13 cellular contexts compared by ENCODE assay signal in the genomic region with DNA sequence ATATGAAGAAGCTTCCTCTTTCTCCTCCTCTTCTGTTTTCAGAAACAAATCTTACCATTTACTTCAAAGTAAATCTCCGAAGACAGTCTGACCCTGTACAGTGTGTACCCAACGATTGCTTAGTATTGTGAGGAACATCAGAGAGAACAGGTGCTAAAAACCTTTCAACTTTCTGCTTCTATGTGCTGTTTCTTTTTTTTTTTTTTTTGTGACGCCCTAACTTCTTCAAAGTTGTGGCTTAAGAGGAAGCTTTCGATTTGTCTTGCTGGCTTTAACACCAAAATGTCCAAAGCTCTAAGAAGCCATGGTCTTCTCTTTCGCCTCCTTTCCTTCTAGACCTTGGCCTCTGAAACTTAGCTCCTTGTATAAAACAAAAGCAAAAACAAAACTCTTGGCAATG. TPM values are rescaled to one million over a fixed set of nuclear protein-coding genes. Genes with fewer than 3 reads are reported as not detected.
A peak's percentile ranks its signal among the peaks of the same experiment; 100 is the strongest.
DNase-seq lines count a peak whose midpoint lies in the region; ATAC-seq and TF ChIP-seq lines count a peak whose summit lies in the region.
"Had no signal": no experiment of that assay in that cellular context is flagged by ENCODE, and none has a peak within 500 bp of the region (broad histone marks: within the 10 kb centered on the region; RNA-seq: fewer than 3 reads in every experiment).

No MANE protein-coding gene starts in this region.

- H3K79me2 ChIP-seq in trophoblast cell (ENCODE audit: control insufficient read depth, insufficient read depth, low read length, poor library complexity), result no peaks in the 10 kb centered on the region

- no peak overlapping the region for H2AFZ ChIP-seq in trophoblast cell (ENCODE audit: insufficient read depth, low read length, poor library complexity)

- no peak overlapping the region for H3K4me2 ChIP-seq in trophoblast cell (ENCODE audit: low read length)

- H4K91ac ChIP-seq in trophoblast cell (ENCODE audit: low read depth, low read length), result no peak overlapping the region

- no peak for ATAC-seq in HG03521 (IDR thresholded peaks at IDR 0.05; ENCODE audit: unreplicated experiment)
- ATAC-seq: K562 had no signal

- no peak overlapping the region for H3K18ac ChIP-seq in trophoblast cell (ENCODE audit: low read length)

- H4K8ac ChIP-seq in trophoblast cell (ENCODE audit: low read depth, low read length), result no peak overlapping the region

- peaks cover 0 to 3% of the 10 kb centered on the region in 2 donors for H3K27me3 Mint-ChIP-seq in CD8-positive, alpha-beta memory T cell

- H2BK12ac ChIP-seq in trophoblast cell (ENCODE audit: low read length), result no peak overlapping the region

- no peak for TF ChIP-seq POLR2A in adrenal gland (IDR thresholded peaks at IDR 0.05)

- H3K4me3 Mint-ChIP-seq in CD8-positive, alpha-beta memory T cell, result peak overlapping the region; percentile 89 to 98 (median 94)

- DNase-seq in CD8-positive, alpha-beta memory T cell, result peak in 2 of 5 donors; percentile 67 to 78
- DNase-seq in NAMALWA (ENCODE audit: low spot score) (peak; percentile 71), adrenal gland (no peak), trophoblast cell (no peak), NCI-H82 treated with DMSO at 0.1 percent for 48 hours (lab: John Stamatoyannopoulos, UW; ENCODE audit: unreplicated experiment) (no peak)
- no peak for DNase-seq in activated effector memory CD4-positive, alpha-beta T cell treated with anti-CD3 and anti-CD28 coated beads, Interleukin-2, amount 50 U/mL, for 16 hours
- DNase-seq in activated CD8-positive, alpha-beta memory T cell treated with anti-CD3 and anti-CD28 coated beads, Interleukin-2, amount 50 U/mL, for 48 hours, result no peak
- DNase-seq: DMS79, NCI-H524 had no signal

- no peak for TF ChIP-seq CTCF in adrenal gland (IDR thresholded peaks at IDR 0.05)

- H3K4me1 ChIP-seq in CD8-positive, alpha-beta memory T cell (ENCODE audit: insufficient read depth, low read length), result peaks cover 46% of the 10 kb centered on the region
- H3K4me1 ChIP-seq in adrenal gland (replicated peaks in 1 of 2) (no peaks in the 10 kb centered on the region), trophoblast cell (ENCODE audit: control insufficient read depth in 1 of 2, insufficient read depth in 2 of 2, low read length in 2 of 2) (peaks cover 17 to 26% of the 10 kb centered on the region in 2 experiments)
- H3K4me1 ChIP-seq: vagina had no signal

- H2BK5ac ChIP-seq in trophoblast cell (ENCODE audit: low read depth, low read length, poor library complexity), result no peak overlapping the region

- H2AK5ac ChIP-seq in trophoblast cell (ENCODE audit: low read length), result no peak overlapping the region

- peaks cover 47 to 66% (median 61%) of the 10 kb centered on the region in 3 donors for H3K4me1 Mint-ChIP-seq in CD8-positive, alpha-beta memory T cell

- intact Hi-C loops in adrenal gland (cut with DNase I), result no loop called here

- POLR2A ChIA-PET in CD8-positive, alpha-beta memory T cell (lab: Charles Lee), result interaction anchor here (0.6 to 2.9 kb wide), 14 partner anchors 8 to 544 kb away, joined by 3 to 15 read pairs (median 4); a partner anchor contains a TSS

- H3K27ac Mint-ChIP-seq in CD8-positive, alpha-beta memory T cell, result peak overlapping the region; percentile 80 to 99 (median 96)

- H3K27ac ChIP-seq in CD8-positive, alpha-beta memory T cell (ENCODE audit: low read depth, low read length), result peak overlapping the region; percentile 44
- peak overlapping the region in 4 of 5 donors; percentile 53 to 71 (median 59) for H3K27ac ChIP-seq in adrenal gland
- H3K27ac ChIP-seq in trophoblast cell (ENCODE audit: low read depth, low read length), result no peak overlapping the region
- H3K27ac ChIP-seq: vagina had no signal

- no peak overlapping the region for H3K14ac ChIP-seq in trophoblast cell (ENCODE audit: low read length)

- peak overlapping the region; percentile 89 for H3K4me3 ChIP-seq in CD8-positive, alpha-beta memory T cell (ENCODE audit: low read length)
- H3K4me3 ChIP-seq in adrenal gland, result peak overlapping the region in 1 of 4 donors; percentile 31
- H3K4me3 ChIP-seq in trophoblast cell (ENCODE audit: low read depth, low read length), result no peak overlapping the region
- H3K4me3 ChIP-seq: K562 had no signal

- WGBS in adrenal gland, 4 donors, result 57 to 71% (median 61%) methylated on average over 5 of the region's 5 CpGs
- no CpG with 5 or more reads among the region's 5 CpGs for WGBS in trophoblast cell (ENCODE audit: extremely low coverage, insufficient coverage, insufficient read length)

- peaks cover 4 to 34% (median 4%) of the 10 kb centered on the region in 3 donors for H3K36me3 Mint-ChIP-seq in CD8-positive, alpha-beta memory T cell

- no peak overlapping the region for H4K12ac ChIP-seq in trophoblast cell (ENCODE audit: low read depth, low read length)

- no peaks in the 10 kb centered on the region for H3K9me3 ChIP-seq in CD8-positive, alpha-beta memory T cell (ENCODE audit: low read length)
- H3K9me3 ChIP-seq in adrenal gland (replicated peaks in 1 of 3), result no peaks in the 10 kb centered on the region
- peaks cover 1% of the 10 kb centered on the region for H3K9me3 ChIP-seq in trophoblast cell (ENCODE audit: insufficient read depth, low read depth, low read length)
- H3K9me3 ChIP-seq: vagina had no signal

- H3K9ac ChIP-seq in trophoblast cell (ENCODE audit: low read length), result no peak overlapping the region

- CTCF ChIA-PET in CD8-positive, alpha-beta memory T cell (lab: Charles Lee), result interaction anchor here (0.8 to 6.7 kb wide), 16 partner anchors 8 to 276 kb away, joined by 3 to 66 read pairs (median 4); a partner anchor contains a TSS

- H3K79me1 ChIP-seq in trophoblast cell (ENCODE audit: low read length), result peaks cover 28% of the 10 kb centered on the region

- no peaks in the 10 kb centered on the region for H3K9me3 Mint-ChIP-seq in CD8-positive, alpha-beta memory T cell

- no peak overlapping the region for H3K4ac ChIP-seq in trophoblast cell (ENCODE audit: low read depth, low read length)

- no peak overlapping the region for H3K23ac ChIP-seq in trophoblast cell (ENCODE audit: low read length)

- peak overlapping the region; percentile 35 for H2BK120ac ChIP-seq in trophoblast cell (ENCODE audit: insufficient read depth, low read length, poor library complexity)

- no peaks in the 10 kb centered on the region for H3K36me3 ChIP-seq in CD8-positive, alpha-beta memory T cell (ENCODE audit: insufficient read depth, low read length)
- no peaks in the 10 kb centered on the region for H3K36me3 ChIP-seq in adrenal gland (replicated peaks in 1 of 2)
- H3K36me3 ChIP-seq in trophoblast cell (ENCODE audit: control insufficient read depth in 1 of 2, insufficient read depth in 2 of 2, low read length in 2 of 2), result no peaks in the 10 kb centered on the region
- H3K36me3 ChIP-seq: vagina had no signal

- H3K27me3 ChIP-seq in CD8-positive, alpha-beta memory T cell (ENCODE audit: insufficient read depth, low read length, poor library complexity, severe bottlenecking), result no peaks in the 10 kb centered on the region
- H3K27me3 ChIP-seq in adrenal gland (no peaks in the 10 kb centered on the region), trophoblast cell (ENCODE audit: insufficient read depth, low read length) (no peaks in the 10 kb centered on the region)
- H3K27me3 ChIP-seq: vagina had no signal

RNA-seq across cellular contexts. Expression of a gene that starts 1.2 kb away (rescaled TPM):
- 10 to 100 TPM; 72.6 to 73.2 TPM for total RNA-seq in CD8-positive, alpha-beta memory T cell
- 83.6 TPM for polyA plus RNA-seq in CD8-positive, alpha-beta memory T cell
- 1 to 10 TPM in 7 of 8 donors, under 1 TPM in 1; 0.72 to 4.8 (median 2.5) TPM for total RNA-seq in adrenal gland
- polyA plus RNA-seq in adrenal gland, result 1 to 10 TPM in 1 of 3 donors, under 1 TPM in 2; 0.34 to 1.4 (median 0.64) TPM
- polyA plus RNA-seq in trophoblast cell (2013), result 1.1 and 1.8 TPM in 2 replicates
- total RNA-seq: osteoblast had no signal
- polyA plus RNA-seq: K562 had no signal

Comparison
In these comparisons a context has a peak if more than half of its experiments do, and no peak if none do; other contexts are left out.
1. RNA of a gene that starts 1.2 kb away (total RNA-seq): 72.6 to 73.2 TPM in CD8-positive, alpha-beta memory T cell; 0.72 to 4.8 TPM in adrenal gland; every median in the first group is over 10 times any median in the second.